16 cellular contexts compared by ENCODE assay signal in genomic region chr9:126745574-126746411, GRCh38. TPM values are rescaled to one million over a fixed set of nuclear protein-coding genes. Genes with fewer than 3 reads are reported as not detected.
DNase-seq lines count a peak whose midpoint lies in the region; ATAC-seq, FAIRE-seq and TF ChIP-seq lines count a peak whose summit lies in the region.
"Had no signal": no experiment of that assay in that cellular context is flagged by ENCODE, and none has a peak within 500 bp of the region (broad histone marks: within the 10 kb centered on the region; RNA-seq: fewer than 3 reads in every experiment).

No MANE protein-coding gene starts in this region.

- in situ Hi-C loops in HAP-1 (cut with MboI; ENCODE audit: low sequenced_read_pairs) (no loop called here), HepG2 (cut with HindIII; ENCODE audit: extremely low pct_ligation_motif_present, low pct_unique_long_range_greater_than_20kb) (no loop called here)

- H3K4me3 ChIP-seq in Jurkat, Clone E6-1 (ENCODE audit: low read length) = no peak overlapping the region
- H3K4me3 ChIP-seq in HAP-1 (no peak overlapping the region), HepG2 (replicated peaks in 1 of 3; ENCODE audit: insufficient read depth in 1 of 3, low read depth in 2 of 3, low read length in 3 of 3) (no peak overlapping the region)

- peaks cover 40% of the 10 kb centered on the region for H3K4me1 Mint-ChIP-seq in activated CD4-positive, alpha-beta T cell treated with anti-CD3 and anti-CD28 coated beads, Interleukin-2, amount 10 ng/mL, durations not matched to agents 7 days and 5 days
- H3K4me1 Mint-ChIP-seq in activated CD8-positive, alpha-beta T cell treated with anti-CD3 and anti-CD28 coated beads, Interleukin-2, amount 10 ng/mL, durations not matched to agents 7 days and 5 days (ENCODE audit: low read depth) = peaks cover 42% of the 10 kb centered on the region
- peaks cover 27% of the 10 kb centered on the region for H3K4me1 Mint-ChIP-seq in nephron progenitor cell
- H3K4me1 Mint-ChIP-seq: endodermal cell had no signal

- H3K27me3 ChIP-seq in HAP-1 (ENCODE audit: low read depth) (peaks cover 13% of the 10 kb centered on the region), HepG2 (ENCODE audit: control insufficient read depth in 1 of 2, insufficient read depth in 2 of 2, low read length in 2 of 2) (peaks cover 1 to 37% of the 10 kb centered on the region in 2 experiments; a peak in 4 of 5 replicates)

- DNase-seq in activated CD4-positive, alpha-beta T cell treated with anti-CD3 and anti-CD28 coated beads, Interleukin-2, amount 10 ng/mL, durations not matched to agents 7 days and 5 days = no peak
- DNase-seq in activated CD4-positive, alpha-beta T cell treated with anti-CD3 and anti-CD28 coated beads for 1 hour = no peak
- DNase-seq in Jurkat, Clone E6-1 (ENCODE audit: low read depth, low spot score) = peak; percentile 41
- DNase-seq in activated CD8-positive, alpha-beta T cell treated with anti-CD3 and anti-CD28 coated beads, Interleukin-2, amount 10 ng/mL, durations not matched to agents 7 days and 5 days = peak; percentile 35
- DNase-seq in nephron progenitor cell (no peak), HAP-1 (ENCODE audit: low spot score in 2 of 2) (no peak), HTR-8/SVneo (ENCODE audit: insufficient read length, low spot score) (no peak), HepG2 (ENCODE audit: low spot score) (no peak)
- DNase-seq: activated CD4-positive, CD25-positive, alpha-beta regulatory T cell treated with anti-CD3 and anti-CD28 coated beads, Interleukin-2, amount 50 U/mL, for 72 hours; Calu3; endodermal cell; midbrain; NCI-H2171 treated with DMSO at 0.1 percent for 48 hours; posterior cingulate gyrus had no signal

- H3K4me3 Mint-ChIP-seq in activated CD4-positive, alpha-beta T cell treated with anti-CD3 and anti-CD28 coated beads, Interleukin-2, amount 10 ng/mL, durations not matched to agents 7 days and 5 days = no peak overlapping the region
- H3K4me3 Mint-ChIP-seq in activated CD8-positive, alpha-beta T cell treated with anti-CD3 and anti-CD28 coated beads, Interleukin-2, amount 10 ng/mL, durations not matched to agents 7 days and 5 days = peak overlapping the region; percentile 50
- H3K4me3 Mint-ChIP-seq in nephron progenitor cell = no peak overlapping the region
- H3K4me3 Mint-ChIP-seq: activated naive CD8-positive, alpha-beta T cell; endodermal cell had no signal

- H3K9me3 Mint-ChIP-seq in activated CD4-positive, alpha-beta T cell treated with anti-CD3 and anti-CD28 coated beads, Interleukin-2, amount 10 ng/mL, durations not matched to agents 7 days and 5 days = no peaks in the 10 kb centered on the region
- H3K9me3 Mint-ChIP-seq in activated CD8-positive, alpha-beta T cell treated with anti-CD3 and anti-CD28 coated beads, Interleukin-2, amount 10 ng/mL, durations not matched to agents 7 days and 5 days (ENCODE audit: insufficient read depth) = no peaks in the 10 kb centered on the region
- no peaks in the 10 kb centered on the region for H3K9me3 Mint-ChIP-seq in nephron progenitor cell
- H3K9me3 Mint-ChIP-seq: endodermal cell had no signal

- TF ChIP-seq RAD21 in HepG2 (CRISPR knock-in tag; IDR thresholded peaks at IDR 0.05) = no peak

- no peaks in the 10 kb centered on the region for H3K36me3 Mint-ChIP-seq in activated CD4-positive, alpha-beta T cell treated with anti-CD3 and anti-CD28 coated beads, Interleukin-2, amount 10 ng/mL, durations not matched to agents 7 days and 5 days (ENCODE audit: low read depth)
- H3K36me3 Mint-ChIP-seq in activated CD8-positive, alpha-beta T cell treated with anti-CD3 and anti-CD28 coated beads, Interleukin-2, amount 10 ng/mL, durations not matched to agents 7 days and 5 days (ENCODE audit: low read depth) = no peaks in the 10 kb centered on the region
- no peaks in the 10 kb centered on the region for H3K36me3 Mint-ChIP-seq in nephron progenitor cell (ENCODE audit: low read depth)
- H3K36me3 Mint-ChIP-seq: activated naive CD8-positive, alpha-beta T cell had no signal

- POLR2A ChIA-PET in activated CD4-positive, alpha-beta T cell treated with anti-CD3 and anti-CD28 coated beads, Interleukin-2, amount 10 ng/mL, durations not matched to agents 7 days and 5 days (lab: Charles Lee) = no interaction called here
- POLR2A ChIA-PET in activated CD8-positive, alpha-beta T cell treated with anti-CD3 and anti-CD28 coated beads, Interleukin-2, amount 10 ng/mL, durations not matched to agents 7 days and 5 days (lab: Charles Lee) = interaction anchor here (3.8 kb wide), 1 partner anchor 22 kb away, joined by 23 read pairs; no protein-coding TSS in a partner anchor
- POLR2A ChIA-PET in HepG2 (lab: Yijun Ruan, JAX) = no interaction called here

- no peaks in the 10 kb centered on the region for H3K9me3 ChIP-seq in HAP-1
- no peaks in the 10 kb centered on the region for H3K9me3 ChIP-seq in HepG2 (ENCODE audit: low read length)

- peak; percentile 24 for ATAC-seq in activated CD8-positive, alpha-beta T cell treated with anti-CD3 and anti-CD28 coated beads, Interleukin-2, amount 10 ng/mL, durations not matched to agents 7 days and 5 days
- no peak for ATAC-seq in HepG2

- TF ChIP-seq CTCF in nephron progenitor cell (IDR thresholded peaks at IDR 0.05) (no peak), HepG2 (CRISPR knock-in tag; IDR thresholded peaks at IDR 0.05) (no peak)

- no peaks in the 10 kb centered on the region for H3K79me2 ChIP-seq in HepG2 (ENCODE audit: insufficient read depth, low read length)

- no peak overlapping the region for H3K4me2 ChIP-seq in HepG2 (ENCODE audit: low read depth, low read length)

- CTCF ChIA-PET in activated CD4-positive, alpha-beta T cell treated with anti-CD3 and anti-CD28 coated beads, Interleukin-2, amount 10 ng/mL, durations not matched to agents 7 days and 5 days (lab: Charles Lee) = no interaction called here
- CTCF ChIA-PET in activated CD8-positive, alpha-beta T cell treated with anti-CD3 and anti-CD28 coated beads, Interleukin-2, amount 10 ng/mL, durations not matched to agents 7 days and 5 days (lab: Charles Lee) = interaction anchor here (0.6 to 2.6 kb wide), 2 partner anchors 40 to 661 kb away, joined by 3 to 18 read pairs; no protein-coding TSS in a partner anchor
- CTCF ChIA-PET in HepG2 (lab: Yijun Ruan, JAX; ENCODE audit: low intra/inter-chr PET ratio, low total read pairs) = no interaction called here

- H3K27me3 Mint-ChIP-seq in activated CD4-positive, alpha-beta T cell treated with anti-CD3 and anti-CD28 coated beads, Interleukin-2, amount 10 ng/mL, durations not matched to agents 7 days and 5 days = peaks cover 6% of the 10 kb centered on the region
- H3K27me3 Mint-ChIP-seq in activated CD8-positive, alpha-beta T cell treated with anti-CD3 and anti-CD28 coated beads, Interleukin-2, amount 10 ng/mL, durations not matched to agents 7 days and 5 days (ENCODE audit: low read depth) = peaks cover 1% of the 10 kb centered on the region
- H3K27me3 Mint-ChIP-seq in nephron progenitor cell (ENCODE audit: low read depth, poor library complexity) = peaks cover 63% of the 10 kb centered on the region
- H3K27me3 Mint-ChIP-seq: activated naive CD8-positive, alpha-beta T cell had no signal

- TF ChIP-seq EP300 in HepG2 (IDR thresholded peaks at IDR 0.05; ENCODE audit: low read depth in 2 of 2, low read length in 2 of 2) (no peak), HepG2 (CRISPR knock-in tag; IDR thresholded peaks at IDR 0.05; ENCODE audit: borderline replicate concordance) (no peak)

- BruUV-seq in HepG2 (replicated peaks; lab: Mats Ljungman, UMichigan) = no TSS peak

- no peak overlapping the region for H3K9ac ChIP-seq in HepG2 (ENCODE audit: insufficient read depth, low read depth, low read length)

- H3K36me3 ChIP-seq in HAP-1 (replicated peaks) = no peaks in the 10 kb centered on the region
- no peaks in the 10 kb centered on the region for H3K36me3 ChIP-seq in HepG2 (replicated peaks in 1 of 2; ENCODE audit: control insufficient read depth in 1 of 2, insufficient read depth in 2 of 2, low read length in 2 of 2)

- no peak for TF ChIP-seq POLR2A in HepG2 (IDR thresholded peaks at IDR 0.05; ENCODE audit: insufficient read depth in 1 of 2, low read depth in 2 of 2, low read length in 2 of 2)

- H2AFZ ChIP-seq in HepG2 (ENCODE audit: low read length) = no peak overlapping the region

- H4K20me1 ChIP-seq in HepG2 (ENCODE audit: insufficient read depth, low read length) = no peaks in the 10 kb centered on the region

- 7% methylated on average over 10 of the region's 10 CpGs for WGBS in HepG2 (ENCODE audit: low lambda C conversion rate)

- intact Hi-C loops in HepG2 (cut with micrococcal nuclease; ENCODE audit: unreplicated experiment) = no loop called here

- H3K4me1 ChIP-seq in HAP-1 = no peaks in the 10 kb centered on the region
- no peaks in the 10 kb centered on the region for H3K4me1 ChIP-seq in HepG2 (ENCODE audit: insufficient read depth, low read length)

- no peak overlapping the region for H3K27ac ChIP-seq in HepG2 (ENCODE audit: extremely low read length, insufficient read depth, low read length)

- FAIRE-seq in HTR-8/SVneo (lab: Jason Lieb, UNC) (no peak), HepG2 (lab: Jason Lieb, UNC) (no peak)
- FAIRE-seq: keratinocyte had no signal

- peak overlapping the region; percentile 72 for H3K27ac Mint-ChIP-seq in activated CD4-positive, alpha-beta T cell treated with anti-CD3 and anti-CD28 coated beads, Interleukin-2, amount 10 ng/mL, durations not matched to agents 7 days and 5 days
- H3K27ac Mint-ChIP-seq in activated CD8-positive, alpha-beta T cell treated with anti-CD3 and anti-CD28 coated beads, Interleukin-2, amount 10 ng/mL, durations not matched to agents 7 days and 5 days = peak overlapping the region; percentile 82
- peak overlapping the region; percentile 6 for H3K27ac Mint-ChIP-seq in nephron progenitor cell
- H3K27ac Mint-ChIP-seq: activated naive CD8-positive, alpha-beta T cell; endodermal cell had no signal

RNA-seq across cellular contexts. Expression of gene ZBTB43, which starts 59.0 kb away (rescaled TPM):
- 10 to 100 TPM; 17.0 to 21.0 TPM for total RNA-seq in activated CD4-positive, alpha-beta T cell treated with anti-CD3 and anti-CD28 coated beads, Interleukin-2, amount 10 ng/mL, durations not matched to agents 7 days and 5 days
- 6.3 TPM for polyA plus RNA-seq in Jurkat, Clone E6-1 (2012; ENCODE audit: insufficient read depth, insufficient read length)
- 10 to 100 TPM; 13.6 to 19.1 TPM for total RNA-seq in activated CD8-positive, alpha-beta T cell treated with anti-CD3 and anti-CD28 coated beads, Interleukin-2, amount 10 ng/mL, durations not matched to agents 7 days and 5 days
- 7.1 and 12.0 TPM in 2 replicates for total RNA-seq in HepG2 (2016; rRNA removed; fragmentation: Illumina TruSeq; extraction: Trizol)
- total RNA-seq in HepG2 (2016; cell fraction: cytosol; rRNA removed; fragmentation: Illumina TruSeq; extraction: Trizol; ENCODE audit: low read depth) = 0.51 and 0.71 TPM in 2 replicates
- total RNA-seq in HepG2 (2016; cell fraction: insoluble cytoplasmic fraction; rRNA removed; fragmentation: Illumina TruSeq; extraction: Trizol) = 10.2 and 10.7 TPM in 2 replicates
- total RNA-seq in HepG2 (2016; cell fraction: membrane; rRNA removed; fragmentation: Illumina TruSeq; extraction: Trizol) = 2.3 and 3.3 TPM in 2 replicates
- 7.2 and 11.1 TPM in 2 replicates for total RNA-seq in HepG2 (2016; cell fraction: nucleus; rRNA removed; fragmentation: Illumina TruSeq; extraction: Trizol)
- 6.9 and 31.4 TPM in 2 replicates for polyA plus RNA-seq in HepG2 (2011; rRNA removed)
- 3.4 and 4.4 TPM in 2 replicates for polyA plus RNA-seq in HepG2 (2011; cell fraction: cytosol; rRNA removed)
- polyA plus RNA-seq in HepG2 (2011; cell fraction: nucleus; rRNA removed) = 6.3 and 6.5 TPM in 2 replicates
- 4.7 and 5.8 TPM in 2 replicates for polyA plus RNA-seq in HepG2 (2012)
- polyA plus RNA-seq in HepG2 (2016; cell fraction: cytosol; fragmentation: Illumina TruSeq; extraction: Trizol; ENCODE audit: low read depth) = 0.08 and 0.10 TPM in 2 replicates
- 4.9 and 6.7 TPM in 2 replicates for polyA plus RNA-seq in HepG2 (2016; cell fraction: insoluble cytoplasmic fraction; fragmentation: Illumina TruSeq; extraction: Trizol; ENCODE audit: low read depth)
- 0.66 and 0.76 TPM in 2 replicates for polyA plus RNA-seq in HepG2 (2016; cell fraction: membrane; fragmentation: Illumina TruSeq; extraction: Trizol; ENCODE audit: low read depth)
- polyA plus RNA-seq in HepG2 (2016; cell fraction: nucleus; fragmentation: Illumina TruSeq; extraction: Trizol; ENCODE audit: insufficient read depth, low read depth) = 10.4 and 12.2 TPM in 2 replicates
- 9.9 and 46.2 TPM in 2 replicates for polyA minus RNA-seq in HepG2 (2011; rRNA and poly(A)+ RNA removed; ENCODE audit: low replicate concordance)
- 4.0 and 10.6 TPM in 2 replicates for polyA minus RNA-seq in HepG2 (2011; cell fraction: cytosol; rRNA and poly(A)+ RNA removed)
- 7.5 and 9.6 TPM in 2 replicates for polyA minus RNA-seq in HepG2 (2011; cell fraction: nucleus; rRNA and poly(A)+ RNA removed)

Comparison
In these comparisons a context has a peak if more than half of its experiments do, and no peak if none do; other contexts are left out.
1. DNase-seq: peak in Jurkat, Clone E6-1 (single experiment) and activated CD8-positive, alpha-beta T cell treated with anti-CD3 and anti-CD28 coated beads, Interleukin-2, amount 10 ng/mL, durations not matched to agents 7 days and 5 days (single experiment); none in activated CD4-positive, alpha-beta T cell treated with anti-CD3 and anti-CD28 coated beads, Interleukin-2, amount 10 ng/mL, durations not matched to agents 7 days and 5 days (single experiment), activated CD4-positive, alpha-beta T cell treated with anti-CD3 and anti-CD28 coated beads for 1 hour (single experiment), nephron progenitor cell (single experiment), HAP-1 (0 of 2), HTR-8/SVneo (single experiment) and HepG2 (single experiment).
2. H3K27ac Mint-ChIP-seq: peak in every context shown above with its lines; median percentile 82 in activated CD8-positive, alpha-beta T cell treated with anti-CD3 and anti-CD28 coated beads, Interleukin-2, amount 10 ng/mL, durations not matched to agents 7 days and 5 days; 72 in activated CD4-positive, alpha-beta T cell treated with anti-CD3 and anti-CD28 coated beads, Interleukin-2, amount 10 ng/mL, durations not matched to agents 7 days and 5 days; 6 in nephron progenitor cell.